Comparison of ENCODE assay signal across 8 cellular contexts in the genomic region with DNA sequence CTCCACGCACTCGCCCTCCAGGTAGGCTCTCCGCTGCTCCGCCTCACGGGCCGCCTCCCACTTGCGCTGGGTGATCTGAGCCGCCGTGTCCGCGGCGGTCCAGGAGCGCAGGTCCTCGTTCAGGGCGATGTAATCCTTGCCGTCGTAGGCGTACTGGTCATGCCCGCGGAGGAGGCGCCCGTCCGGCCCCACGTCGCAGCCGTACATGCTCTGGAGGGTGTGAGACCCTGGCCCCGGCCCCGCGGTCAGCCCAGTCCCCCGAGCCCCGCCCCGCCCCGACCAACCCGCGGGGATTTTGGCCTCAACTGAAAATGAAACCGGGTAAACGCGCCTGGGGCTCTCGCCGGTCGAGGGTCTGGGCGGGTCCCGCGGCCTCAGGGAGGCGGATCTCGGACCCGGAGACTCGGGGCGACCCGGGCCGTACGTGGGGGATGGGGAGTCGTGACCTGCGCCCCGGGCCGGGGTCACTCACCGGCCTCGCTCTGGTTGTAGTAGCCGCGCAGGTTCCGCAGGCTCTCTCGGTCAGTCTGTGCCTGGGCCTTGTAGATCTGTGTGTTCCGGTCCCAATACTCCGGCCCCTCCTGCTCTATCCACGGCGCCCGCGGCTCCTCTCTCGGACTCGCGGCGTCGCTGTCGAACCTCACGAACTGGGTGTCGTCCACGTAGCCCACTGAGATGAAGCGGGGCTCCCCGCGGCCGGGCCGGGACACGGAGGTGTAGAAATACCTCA. TPM values are rescaled to one million over a fixed set of nuclear protein-coding genes. Genes with fewer than 3 reads are reported as not detected.
A peak's percentile ranks its signal among the peaks of the same experiment; 100 is the strongest.
DNase-seq lines count a peak whose midpoint lies in the region; ATAC-seq, FAIRE-seq and TF ChIP-seq lines count a peak whose summit lies in the region.

No MANE protein-coding gene starts in this region.

- H3K9me2 ChIP-seq in SK-N-SH, result no peaks in the 10 kb centered on the region

- no peak overlapping the region for H3K9ac ChIP-seq in SK-N-SH

- peak overlapping the region; percentile 62; the same call in 1 of the 2 replicates for H3K4me2 ChIP-seq in SK-N-SH

- no peak overlapping the region for H3K27ac ChIP-seq in SK-N-SH (ENCODE audit: low read depth in 2 of 2, low read length in 1 of 2)
- peak overlapping the region in 2 of 3 donors; percentile 80 to 88 for H3K27ac ChIP-seq in right lobe of liver

- H3K4me3 ChIP-seq in BJ (ENCODE audit: low read depth, low read length), result peak overlapping the region; percentile 83
- H3K4me3 ChIP-seq in SK-N-SH (ENCODE audit: low read depth in 2 of 2, low read length in 1 of 2), result peak overlapping the region in 1 of 2 experiments; percentile 49; a peak in 2 of 4 replicates
- peak overlapping the region; percentile 60 for H3K4me3 ChIP-seq in bronchial epithelial cell (ENCODE audit: low read depth, low read length)
- peak overlapping the region; percentile 40 to 55 (median 49) for H3K4me3 ChIP-seq in right lobe of liver

- H3K4me1 ChIP-seq in SK-N-SH (ENCODE audit: control insufficient read depth in 1 of 2, insufficient read depth in 2 of 2, low read depth in 1 of 2, low read length in 1 of 2), result no peaks in the 10 kb centered on the region; a peak in 1 of 4 replicates
- H3K4me1 ChIP-seq in right lobe of liver, result no peaks in the 10 kb centered on the region

- ATAC-seq in GM21723 (IDR thresholded peaks at IDR 0.05; ENCODE audit: unreplicated experiment), result peak; percentile 36
- ATAC-seq in right lobe of liver, result peak; percentile 52 to 59 (median 55)
- ATAC-seq in stimulated activated naive CD8-positive, alpha-beta T cell treated with anti-CD3 and anti-CD28 coated beads, Interleukin-15, amount 100 ng/mL, for 72 hours, result peak; percentile 38
- ATAC-seq in GM21526 (IDR thresholded peaks at IDR 0.05; ENCODE audit: low FRiP score, unreplicated experiment), result no peak

- CTCF ChIA-PET in BJ (lab: Yijun Ruan, JAX) (no interaction called here), SK-N-SH (lab: Yijun Ruan, JAX) (interaction anchor here (3.2 kb wide), 1 partner anchor 11 kb away, joined by 15 read pairs; no protein-coding TSS in a partner anchor)

- 2% methylated on average over 23 of the region's 83 CpGs for WGBS in SK-N-SH (ENCODE audit: low lambda C conversion rate)
- no CpG with 5 or more reads among the region's 83 CpGs for WGBS in right lobe of liver (ENCODE audit: insufficient coverage, low coverage, low lambda C conversion rate, missing lambda C conversion rate)

- peaks cover 77% of the 10 kb centered on the region for H3K4me1 Mint-ChIP-seq in stimulated activated naive CD8-positive, alpha-beta T cell treated with anti-CD3 and anti-CD28 coated beads, Interleukin-15, amount 100 ng/mL, for 72 hours

- no peaks in the 10 kb centered on the region for H3K27me3 Mint-ChIP-seq in stimulated activated naive CD8-positive, alpha-beta T cell treated with anti-CD3 and anti-CD28 coated beads, Interleukin-15, amount 100 ng/mL, for 72 hours

- no peak for FAIRE-seq in bronchial epithelial cell (lab: Jason Lieb, UNC)

- no peak for TF ChIP-seq EP300 in SK-N-SH (IDR thresholded peaks at IDR 0.05; ENCODE audit: borderline replicate concordance in 1 of 2, low read depth in 1 of 2, low read length in 1 of 2)

- no peaks in the 10 kb centered on the region for H3K79me2 ChIP-seq in SK-N-SH (ENCODE audit: insufficient read depth)

- peaks cover 12% of the 10 kb centered on the region in 2 donors for H3K9me3 Mint-ChIP-seq in stimulated activated naive CD8-positive, alpha-beta T cell treated with anti-CD3 and anti-CD28 coated beads, Interleukin-15, amount 100 ng/mL, for 72 hours

- peaks cover 5% of the 10 kb centered on the region for H3K27me3 ChIP-seq in BJ (ENCODE audit: control insufficient read depth, insufficient read depth, low read length)
- H3K27me3 ChIP-seq in SK-N-SH (ENCODE audit: insufficient read depth), result no peaks in the 10 kb centered on the region; the same call in 1 of the 2 replicates
- peaks cover 3% of the 10 kb centered on the region for H3K27me3 ChIP-seq in bronchial epithelial cell (ENCODE audit: control insufficient read depth, insufficient read depth, low read length)
- no peaks in the 10 kb centered on the region for H3K27me3 ChIP-seq in right lobe of liver

- no peak for TF ChIP-seq RAD21 in SK-N-SH (IDR thresholded peaks at IDR 0.05; ENCODE audit: low read length)

- intact Hi-C loops in right lobe of liver (cut with DNase I), result loop anchor here in 1 of 2 donors (10.0 kb wide), 1 partner anchor 72 kb away; no protein-coding TSS in a partner anchor

- no peaks in the 10 kb centered on the region for H3F3A ChIP-seq in SK-N-SH (replicated peaks; ENCODE audit: insufficient read depth)

- TF ChIP-seq POLR2A in right lobe of liver (IDR thresholded peaks at IDR 0.05), result no peak

- TF ChIP-seq CTCF in BJ (IDR thresholded peaks at IDR 0.05; ENCODE audit: insufficient read depth, low read depth, low read length) (peak; percentile 13; the same call in 1 of the 2 replicates), SK-N-SH (IDR thresholded peaks at IDR 0.05) (no peak), bronchial epithelial cell (IDR thresholded peaks at IDR 0.05; ENCODE audit: insufficient read depth, low read length, severe bottlenecking) (no peak), right lobe of liver (IDR thresholded peaks at IDR 0.05) (no peak)

- peak overlapping the region; percentile 97 to 99 for H3K4me3 Mint-ChIP-seq in stimulated activated naive CD8-positive, alpha-beta T cell treated with anti-CD3 and anti-CD28 coated beads, Interleukin-15, amount 100 ng/mL, for 72 hours

- POLR2A ChIA-PET in BJ (lab: Charles Lee) (no interaction called here), SK-N-SH (lab: Yijun Ruan, JAX) (no interaction called here)

- no peak for DNase-seq in BJ (ENCODE audit: low read depth)
- peak; percentile 20 for DNase-seq in SK-N-SH
- DNase-seq in bronchial epithelial cell (ENCODE audit: low read depth), result no peak
- DNase-seq in right lobe of liver, result peak; percentile 58 to 62 (median 62)
- peak; percentile 45 to 74 for DNase-seq in stimulated activated naive CD8-positive, alpha-beta T cell treated with anti-CD3 and anti-CD28 coated beads, Interleukin-15, amount 100 ng/mL, for 72 hours
- DNase-seq in DMS153 treated with DMSO at 0.1 percent for 48 hours (lab: John Stamatoyannopoulos, UW; ENCODE audit: unreplicated experiment), result no peak

- H3K27ac Mint-ChIP-seq in stimulated activated naive CD8-positive, alpha-beta T cell treated with anti-CD3 and anti-CD28 coated beads, Interleukin-15, amount 100 ng/mL, for 72 hours, result peak overlapping the region; percentile 100

- no peak overlapping the region for H2AFZ ChIP-seq in SK-N-SH (ENCODE audit: low read depth)

- H4K20me1 ChIP-seq in SK-N-SH (ENCODE audit: insufficient read depth), result no peaks in the 10 kb centered on the region

- peaks cover 14% of the 10 kb centered on the region for H3K36me3 ChIP-seq in BJ (ENCODE audit: control insufficient read depth, insufficient read depth, low read length)
- no peaks in the 10 kb centered on the region for H3K36me3 ChIP-seq in SK-N-SH (replicated peaks in 1 of 2; ENCODE audit: control insufficient read depth in 1 of 2, insufficient read depth in 2 of 2, low read length in 1 of 2)
- no peaks in the 10 kb centered on the region for H3K36me3 ChIP-seq in bronchial epithelial cell (ENCODE audit: control insufficient read depth, insufficient read depth, low read length)
- H3K36me3 ChIP-seq in right lobe of liver, result peaks cover 0 to 2% (median 0%) of the 10 kb centered on the region in 4 donors

- no peaks in the 10 kb centered on the region for H3K9me3 ChIP-seq in SK-N-SH
- no peaks in the 10 kb centered on the region for H3K9me3 ChIP-seq in right lobe of liver

TF ChIP-seq in SK-N-SH, 30 proteins besides CTCF, POLR2A, EP300 and RAD21 (continues in another document):
- no peak for TF ChIP-seq GABPA (IDR thresholded peaks at IDR 0.05; ENCODE audit: low read depth)
- TF ChIP-seq, protein P1, sequence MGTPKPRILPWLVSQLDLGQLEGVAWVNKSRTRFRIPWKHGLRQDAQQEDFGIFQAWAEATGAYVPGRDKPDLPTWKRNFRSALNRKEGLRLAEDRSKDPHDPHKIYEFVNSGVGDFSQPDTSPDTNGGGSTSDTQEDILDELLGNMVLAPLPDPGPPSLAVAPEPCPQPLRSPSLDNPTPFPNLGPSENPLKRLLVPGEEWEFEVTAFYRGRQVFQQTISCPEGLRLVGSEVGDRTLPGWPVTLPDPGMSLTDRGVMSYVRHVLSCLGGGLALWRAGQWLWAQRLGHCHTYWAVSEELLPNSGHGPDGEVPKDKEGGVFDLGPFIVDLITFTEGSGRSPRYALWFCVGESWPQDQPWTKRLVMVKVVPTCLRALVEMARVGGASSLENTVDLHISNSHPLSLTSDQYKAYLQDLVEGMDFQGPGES (IDR thresholded peaks at IDR 0.05; ENCODE audit: low read depth, low read length), result no peak

RNA-seq across cellular contexts. Expression of gene HLA-B, which starts 0.6 kb away (rescaled TPM):
- polyA plus RNA-seq in BJ (2011; rRNA removed) (1,142 and 1,777 TPM in 2 replicates), SK-N-SH (2012; rRNA removed) (18.7 and 18.9 TPM in 2 replicates)
- polyA minus RNA-seq in BJ (2011; rRNA and poly(A)+ RNA removed), result 225 and 293 TPM in 2 replicates
- 8.7 and 12.4 TPM in 2 replicates for polyA plus RNA-seq in SK-N-SH (2012; cell fraction: cytosol; rRNA removed)
- 20.5 and 24.9 TPM in 2 replicates for polyA plus RNA-seq in SK-N-SH (2012; cell fraction: nucleus; rRNA removed)
- total RNA-seq in bronchial epithelial cell (46.9 and 59.5 TPM in 2 replicates), right lobe of liver (1,000 to 10,000 TPM in 1 of 6 experiments, 100 to 1,000 TPM in 5; 232 to 1,122 (median 585) TPM)

RNA-seq across cellular contexts. Expression of gene MICA, which starts 47.0 kb away (rescaled TPM):
- 71.6 and 96.1 TPM in 2 replicates for polyA plus RNA-seq in BJ (2011; rRNA removed)
- 29.5 and 40.6 TPM in 2 replicates for polyA minus RNA-seq in BJ (2011; rRNA and poly(A)+ RNA removed)
- 28.8 and 32.7 TPM in 2 replicates for polyA plus RNA-seq in SK-N-SH (2012; rRNA removed)
- polyA plus RNA-seq in SK-N-SH (2012; cell fraction: cytosol; rRNA removed), result 21.3 and 23.5 TPM in 2 replicates
- 49.4 and 51.3 TPM in 2 replicates for polyA plus RNA-seq in SK-N-SH (2012; cell fraction: nucleus; rRNA removed)
- 47.6 and 51.6 TPM in 2 replicates for total RNA-seq in bronchial epithelial cell
- 10 to 100 TPM in 1 of 6 experiments, 1 to 10 TPM in 5; 2.5 to 10.9 (median 6.1) TPM for total RNA-seq in right lobe of liver

Comparison
In these comparisons a context has a peak if more than half of its experiments do, and no peak if none do; other contexts are left out.
1. DNase-seq: peak in SK-N-SH (single experiment), right lobe of liver (3 of 3) and stimulated activated naive CD8-positive, alpha-beta T cell treated with anti-CD3 and anti-CD28 coated beads, Interleukin-15, amount 100 ng/mL, for 72 hours (2 of 2); none in BJ (single experiment), bronchial epithelial cell (single experiment) and DMS153 treated with DMSO at 0.1 percent for 48 hours (single experiment).
2. H3K27ac ChIP-seq: peak in right lobe of liver (2 of 3); none in SK-N-SH (0 of 2).